Comparison of ENCODE assay signal across 23 cellular contexts in the genomic region with DNA sequence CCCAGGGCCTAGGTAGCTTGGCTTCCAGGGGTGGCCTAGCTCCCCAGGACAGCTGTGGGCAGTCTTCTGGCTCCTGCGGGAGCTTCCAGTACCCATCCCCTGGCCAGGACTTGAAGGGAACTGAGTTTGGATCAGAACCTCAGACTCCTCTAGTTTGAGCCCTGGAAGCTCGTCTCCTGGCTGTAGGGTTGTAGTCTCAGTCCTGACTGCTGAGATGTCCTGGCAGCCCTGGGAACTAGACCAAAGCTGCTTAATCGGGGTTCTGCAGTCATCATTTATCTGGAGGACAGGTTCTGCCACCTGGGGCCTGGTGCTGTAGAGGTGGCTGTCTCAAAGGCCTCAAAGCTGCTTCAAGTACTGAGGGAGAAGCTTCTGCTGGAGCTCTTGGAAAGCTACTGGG.
"Had no signal": no experiment of that assay in that cellular context is flagged by ENCODE, and none has a peak within 500 bp of the region (broad histone marks: within the 10 kb centered on the region; RNA-seq: fewer than 3 reads in every experiment).

No MANE protein-coding gene starts in this region.

- H3K4me1 ChIP-seq: SJCRH30 had no signal

- H3K36me3 ChIP-seq: SJCRH30 had no signal

- H3K27me3 ChIP-seq: SJCRH30 had no signal

- H3K27me3 Mint-ChIP-seq: IgD-negative memory B cell had no signal

- H3K4me3 ChIP-seq: K562, SJCRH30 had no signal

- H3K27ac ChIP-seq: HL-60, SJCRH30 had no signal

- ATAC-seq: K562, Right ventricle myocardium inferior, SK-N-SH treated with all-trans-retinoic acid at 6 μM for 48 hours had no signal

- H3K4me1 Mint-ChIP-seq: IgD-negative memory B cell had no signal

- H3K4me3 Mint-ChIP-seq: IgD-negative memory B cell had no signal

- H3K9me3 ChIP-seq: SJCRH30 had no signal

- H3K36me3 Mint-ChIP-seq: IgD-negative memory B cell had no signal

- H3K27ac Mint-ChIP-seq: IgD-negative memory B cell had no signal

- H3K9me3 Mint-ChIP-seq: IgD-negative memory B cell had no signal

- DNase-seq: MV-4-11, NCI-H1048, NCI-H1105, NCI-H1417, NCI-H1436 treated with DMSO at 0.1 percent for 48 hours, NCI-H187, NCI-H2029, NCI-H2081 treated with DMSO at 0.1 percent for 48 hours, NCI-H2171, NCI-H226, NCI-H446, NCI-H510A, NCI-H524 treated with DMSO at 0.1 percent for 48 hours, NCI-H69, NCI-H774, RPMI8226, SHP77 treated with DMSO at 0.1 percent for 48 hours, SJCRH30 had no signal
